In the genomic region with DNA sequence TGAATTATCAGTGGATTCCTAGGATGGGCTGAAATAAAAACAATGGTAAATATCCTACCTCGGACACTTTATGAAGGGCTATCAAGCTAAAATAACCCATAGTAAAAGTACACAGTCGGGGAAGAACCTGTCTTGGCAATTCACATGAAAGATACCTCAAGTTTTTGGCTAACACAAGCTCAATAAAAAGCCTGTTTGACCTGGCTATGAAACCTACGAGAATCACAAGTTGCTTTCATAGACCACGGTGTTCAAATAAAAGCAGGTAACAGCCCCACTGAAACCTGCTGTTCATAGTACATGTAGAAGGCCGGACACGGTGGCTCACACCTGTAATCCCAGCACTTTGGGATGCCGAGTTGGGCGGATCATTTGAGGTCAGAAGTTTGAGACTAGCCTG, we compare ENCODE assay signal across 27 cellular contexts.
"Had no signal": no experiment of that assay in that cellular context is flagged by ENCODE, and none has a peak within 500 bp of the region (broad histone marks: within the 10 kb centered on the region; RNA-seq: fewer than 3 reads in every experiment).

No MANE protein-coding gene starts in this region.

- H3K4me1 Mint-ChIP-seq: nephron had no signal

- ATAC-seq: left cardiac atrium; left lung; lower lobe of right lung; naive thymus-derived CD8-positive, alpha-beta T cell; right lobe of liver; stimulated activated memory B cell treated with anti-CD40 and anti-IgM and Interleukin-4, amounts not matched to agents 10 μg/mL and 1 μg/mL and 100 μg/mL, for 72 hours; stimulated activated naive CD8-positive, alpha-beta T cell treated with anti-CD3 and anti-CD28 coated beads, Interleukin-15, amount 100 ng/mL, for 72 hours had no signal

- H3K4me2 ChIP-seq: hepatocyte, smooth muscle cell had no signal

- FAIRE-seq: keratinocyte had no signal

- DNase-seq: kidney glomerular epithelial cell; left cardiac atrium; left lung; lower lobe of right lung; mammary epithelial cell; mesenchymal stem cell; naive thymus-derived CD8-positive, alpha-beta T cell; nucleus accumbens; right lobe of liver; stimulated activated CD4-positive, alpha-beta T cell treated with anti-CD3 and anti-CD28 coated beads, Interleukin-1b, Interleukin-23, amount 100 ng/mL, for 48 hours; stimulated activated CD4-positive, alpha-beta T cell treated with anti-CD3 and anti-CD28 coated beads, Interleukin-2, amount 100 ng/mL, for 48 hours; stimulated activated CD4-positive, alpha-beta T cell treated with anti-CD3 and anti-CD28 coated beads, Interleukin-4, amount 100 ng/mL, for 4 hours; stimulated activated CD8-positive, alpha-beta memory T cell treated with anti-CD3 and anti-CD28 coated beads, Interleukin-4, amount 100 ng/mL, for 48 hours; stimulated activated naive CD4-positive, alpha-beta T cell treated with Interleukin-2 at 50 U/mL for 16 hours; stimulated activated naive CD8-positive, alpha-beta T cell treated with anti-CD3 and anti-CD28 coated beads, Interleukin-15, amount 100 ng/mL, for 72 hours; substantia nigra; upper lobe of left lung had no signal

- H3K27me3 ChIP-seq: hepatocyte, left lung, right atrium auricular region, right lobe of liver, tibial nerve, upper lobe of left lung, vagina had no signal

- H3K9ac ChIP-seq: parathyroid adenoma had no signal

- H3K4me3 Mint-ChIP-seq: nephron; neural crest cell; stimulated activated memory B cell treated with anti-CD40 and anti-IgM and Interleukin-4, amounts not matched to agents 10 μg/mL and 1 μg/mL and 100 μg/mL, for 72 hours; stimulated activated naive CD8-positive, alpha-beta T cell treated with anti-CD3 and anti-CD28 coated beads, Interleukin-15, amount 100 ng/mL, for 72 hours had no signal

- H3K4me1 ChIP-seq: left lung, lower lobe of right lung, parathyroid adenoma, right lobe of liver, tibial nerve had no signal

- H3K27ac ChIP-seq: hepatocyte, left lung, lower lobe of right lung, parathyroid adenoma, right atrium auricular region, right lobe of liver, tibial nerve, upper lobe of left lung, vagina had no signal

- H3K27ac Mint-ChIP-seq: nephron; stimulated activated memory B cell treated with anti-CD40 and anti-IgM and Interleukin-4, amounts not matched to agents 10 μg/mL and 1 μg/mL and 100 μg/mL, for 72 hours had no signal

- H3K4me3 ChIP-seq: hepatocyte, left lung, lower lobe of right lung, right atrium auricular region, right lobe of liver, smooth muscle cell, tibial nerve, upper lobe of left lung, vagina had no signal

- H3K9me3 Mint-ChIP-seq: naive thymus-derived CD8-positive, alpha-beta T cell; nephron; neural crest cell; stimulated activated memory B cell treated with anti-CD40 and anti-IgM and Interleukin-4, amounts not matched to agents 10 μg/mL and 1 μg/mL and 100 μg/mL, for 72 hours; stimulated activated naive CD8-positive, alpha-beta T cell treated with anti-CD3 and anti-CD28 coated beads, Interleukin-15, amount 100 ng/mL, for 72 hours had no signal

- H3K27me3 Mint-ChIP-seq: naive thymus-derived CD8-positive, alpha-beta T cell; stimulated activated memory B cell treated with anti-CD40 and anti-IgM and Interleukin-4, amounts not matched to agents 10 μg/mL and 1 μg/mL and 100 μg/mL, for 72 hours; stimulated activated naive CD8-positive, alpha-beta T cell treated with anti-CD3 and anti-CD28 coated beads, Interleukin-15, amount 100 ng/mL, for 72 hours had no signal

- H3K36me3 ChIP-seq: left lung, right atrium auricular region, right lobe of liver, tibial nerve, upper lobe of left lung, vagina had no signal

- H3K9me3 ChIP-seq: left lung, lower lobe of right lung, right atrium auricular region, right lobe of liver, tibial nerve, upper lobe of left lung, vagina had no signal

- H2AFZ ChIP-seq: hepatocyte, parathyroid adenoma had no signal
